Comparison of ENCODE assay signal across 8 cellular contexts in the genomic region with DNA sequence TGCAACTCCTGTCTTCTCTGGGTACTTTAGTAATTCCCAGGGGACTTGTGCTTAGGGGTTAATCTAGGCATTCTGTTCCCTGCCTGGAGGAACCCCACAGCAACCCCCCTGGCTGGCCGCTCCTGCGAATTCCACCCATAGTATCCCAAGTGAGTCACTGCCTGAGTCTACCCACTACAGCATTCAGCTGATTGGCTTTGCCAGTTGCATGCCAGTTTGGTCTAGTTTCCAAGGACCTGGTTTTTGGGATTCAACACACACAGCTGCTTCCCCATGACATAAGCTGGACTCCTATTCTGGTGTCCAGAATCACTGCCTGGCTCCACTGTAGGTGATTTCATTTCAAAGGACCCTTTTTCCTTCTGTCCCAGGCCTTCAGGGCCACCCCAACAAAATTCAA. TPM values are rescaled to one million over a fixed set of nuclear protein-coding genes. Genes with fewer than 3 reads are reported as not detected.
DNase-seq lines count a peak whose midpoint lies in the region; ATAC-seq, FAIRE-seq and TF ChIP-seq lines count a peak whose summit lies in the region.
"Had no signal": no experiment of that assay in that cellular context is flagged by ENCODE, and none has a peak within 500 bp of the region (broad histone marks: within the 10 kb centered on the region; RNA-seq: fewer than 3 reads in every experiment).

No MANE protein-coding gene starts in this region.

- H3K4me2 ChIP-seq in keratinocyte (ENCODE audit: control insufficient read depth, extremely low read depth, insufficient read depth, low read depth, low read length), result peak overlapping the region; percentile 1

- peak; percentile 98 for FAIRE-seq in keratinocyte (lab: Jason Lieb, UNC)

- H3K4me3 ChIP-seq in astrocyte of the spinal cord (ENCODE audit: low read depth, low read length), result no peak overlapping the region
- no peak overlapping the region for H3K4me3 ChIP-seq in keratinocyte (ENCODE audit: control insufficient read depth in 2 of 3, extremely low read depth in 1 of 3, insufficient read depth in 2 of 3, low read depth in 1 of 3, low read length in 3 of 3)
- H3K4me3 ChIP-seq in thoracic aorta, result peak overlapping the region; percentile 13

- H3K27me3 ChIP-seq in keratinocyte (ENCODE audit: control insufficient read depth, extremely low read depth, insufficient read depth, low read length) (no peaks in the 10 kb centered on the region), thoracic aorta (replicated peaks; ENCODE audit: insufficient read depth) (no peaks in the 10 kb centered on the region)

- no peak overlapping the region for H2AFZ ChIP-seq in keratinocyte (ENCODE audit: control insufficient read depth, low read length)

- peaks cover 2% of the 10 kb centered on the region for H3K79me2 ChIP-seq in keratinocyte (ENCODE audit: control insufficient read depth, insufficient read depth, low read length)

- H4K20me1 ChIP-seq in keratinocyte (ENCODE audit: control insufficient read depth, extremely low read depth, insufficient read depth, low read length), result no peaks in the 10 kb centered on the region

- dilution Hi-C loops in keratinocyte (cut with MboI; ENCODE audit: extremely low pct_ligation_motif_present, low sequenced_read_pairs), result no loop called here

- H3K4me1 ChIP-seq in keratinocyte (ENCODE audit: control insufficient read depth, extremely low read depth, insufficient read depth, low read length), result peaks cover 46% of the 10 kb centered on the region
- H3K4me1 ChIP-seq in thoracic aorta (ENCODE audit: control insufficient read depth in 1 of 2, low read depth in 2 of 2), result peaks cover 44 to 72% of the 10 kb centered on the region in 2 donors

- in situ Hi-C loops in astrocyte of the spinal cord (cut with HindIII; ENCODE audit: low sequenced_read_pairs), result no loop called here

- DNase-seq in HT1080 (ENCODE audit: low read depth) (peak; percentile 91), astrocyte of the spinal cord (ENCODE audit: low read depth, low spot score) (peak; percentile 82), keratinocyte (ENCODE audit: low read depth, low spot score) (no peak), thoracic aorta (ENCODE audit: low spot score) (peak; percentile 59), SHP77 (lab: John Stamatoyannopoulos, UW) (no peak), germinal center (ENCODE audit: low spot score) (no peak)
- no peak for DNase-seq in stimulated activated CD4-positive, alpha-beta T cell treated with anti-CD3 and anti-CD28 coated beads, Interleukin-2, amount 100 ng/mL, for 24 hours

- peak; percentile 85 for ATAC-seq in thoracic aorta (ENCODE audit: insufficient number of reproducible peaks, low FRiP score, low read depth)

- H3K9me1 ChIP-seq in keratinocyte (ENCODE audit: control insufficient read depth, extremely low read depth, insufficient read depth, low read length), result no peaks in the 10 kb centered on the region

- H3K36me3 ChIP-seq in keratinocyte (ENCODE audit: control insufficient read depth in 2 of 2, extremely low read depth in 1 of 2, insufficient read depth in 2 of 2, low read length in 2 of 2), result peaks cover 17 to 31% of the 10 kb centered on the region in 2 experiments
- H3K36me3 ChIP-seq in thoracic aorta, result no peaks in the 10 kb centered on the region

- no peak for TF ChIP-seq CTCF in astrocyte of the spinal cord (IDR thresholded peaks at IDR 0.05; ENCODE audit: low read depth, low read length)
- TF ChIP-seq CTCF in keratinocyte (optimal IDR thresholded peaks at IDR 0.05 in 1 of 3, IDR thresholded peaks at IDR 0.05 in 1 of 3, conservative IDR thresholded peaks at IDR 0.05 in 1 of 3; ENCODE audit: extremely low read depth in 1 of 3, insufficient read depth in 2 of 3, low read length in 3 of 3), result no peak
- no peak for TF ChIP-seq CTCF in thoracic aorta (IDR thresholded peaks at IDR 0.05)

- H3K9ac ChIP-seq in keratinocyte (ENCODE audit: control insufficient read depth, extremely low read depth, insufficient read depth, low read length), result peak overlapping the region; percentile 44

- H3K27ac ChIP-seq in keratinocyte (ENCODE audit: control insufficient read depth, insufficient read depth, low read length) (peak overlapping the region; percentile 74), thoracic aorta (peak overlapping the region; percentile 84 to 95)
- H3K27ac ChIP-seq: HL-60 had no signal

- H3K9me3 ChIP-seq in keratinocyte (ENCODE audit: control insufficient read depth, low read depth, low read length) (no peaks in the 10 kb centered on the region), thoracic aorta (no peaks in the 10 kb centered on the region)

RNA-seq across cellular contexts. Expression of gene PLCG1, which starts 40.3 kb away (rescaled TPM):
- 55.5 and 72.1 TPM in 2 replicates for total RNA-seq in HT1080 (2014; rRNA removed; shearing (Covaris generic))
- polyA plus RNA-seq in HT1080 (2015; cell fraction: cytosol; rRNA removed), result 28.9 and 29.5 TPM in 2 replicates
- polyA plus RNA-seq in HT1080 (2015; cell fraction: nucleus; rRNA removed), result 186 and 188 TPM in 2 replicates
- 38.4 to 54.1 TPM (median 41.5 TPM) in 3 replicates for polyA plus RNA-seq in keratinocyte
- 10.7 TPM for polyA plus RNA-seq in keratinocyte (2011; ENCODE audit: low read depth)
- 23.0 and 28.7 TPM in 2 replicates for polyA plus RNA-seq in keratinocyte (2011; cell fraction: cytosol; rRNA removed)
- polyA plus RNA-seq in keratinocyte (2011; cell fraction: nucleus; rRNA removed), result 196 and 248 TPM in 2 replicates
- polyA plus RNA-seq in keratinocyte (2012; ENCODE audit: low replicate concordance), result 25.4 and 40.6 TPM in 2 replicates
- 75.0 to 143 TPM (median 82.5 TPM) in 3 replicates for polyA minus RNA-seq in keratinocyte
- 36.3 TPM for polyA minus RNA-seq in keratinocyte (2011; cell fraction: cytosol; rRNA and poly(A)+ RNA removed)
- polyA minus RNA-seq in keratinocyte (2011; cell fraction: nucleus; rRNA and poly(A)+ RNA removed), result 83.8 and 89.8 TPM in 2 replicates
- 100 to 1,000 TPM; 185 to 255 TPM for total RNA-seq in thoracic aorta

Comparison
In these comparisons a context has a peak if more than half of its experiments do, and no peak if none do; other contexts are left out.
1. DNase-seq: peak in HT1080 (single experiment), astrocyte of the spinal cord (single experiment) and thoracic aorta (single experiment); none in keratinocyte (single experiment), stimulated activated CD4-positive, alpha-beta T cell treated with anti-CD3 and anti-CD28 coated beads, Interleukin-2, amount 100 ng/mL, for 24 hours (0 of 2), SHP77 (0 of 2) and germinal center (single experiment).